15 cellular contexts compared by ENCODE assay signal in the genomic region with DNA sequence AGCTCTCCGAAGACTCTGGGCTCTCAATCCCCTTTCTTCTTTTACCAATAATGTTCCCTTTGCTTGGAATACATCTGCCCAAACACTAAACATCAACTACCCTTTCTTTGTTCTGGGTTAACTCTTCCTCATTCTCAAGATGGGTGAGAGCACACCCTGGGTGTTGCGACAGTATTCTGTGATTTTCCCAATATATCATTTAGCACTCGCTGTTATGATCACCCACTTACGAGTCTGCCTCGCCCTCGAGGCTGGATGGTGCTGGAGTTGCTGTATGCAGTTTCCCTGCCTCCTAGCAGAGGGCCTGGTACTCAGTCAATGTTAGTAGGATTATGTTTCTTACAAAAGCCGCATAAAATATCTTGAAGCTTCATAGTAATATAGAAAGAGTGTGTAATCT.
DNase-seq lines count a peak whose midpoint lies in the region; ATAC-seq, FAIRE-seq and TF ChIP-seq lines count a peak whose summit lies in the region.
"Had no signal": no experiment of that assay in that cellular context is flagged by ENCODE, and none has a peak within 500 bp of the region (broad histone marks: within the 10 kb centered on the region; RNA-seq: fewer than 3 reads in every experiment).

No MANE protein-coding gene starts in this region.

- H4K20me1 ChIP-seq in GM23338 (replicated peaks; ENCODE audit: insufficient read depth), result no peaks in the 10 kb centered on the region

- H3K27me3 Mint-ChIP-seq in GM23338 (ENCODE audit: insufficient read depth, low read depth, poor library complexity), result peaks cover 9% of the 10 kb centered on the region

- H3K79me2 ChIP-seq in GM23338 (replicated peaks; ENCODE audit: insufficient read depth), result no peaks in the 10 kb centered on the region

- no peak for ATAC-seq in GM23338
- peak; percentile 60 for ATAC-seq in mucosa of descending colon
- ATAC-seq in GM19395 (IDR thresholded peaks at IDR 0.05; ENCODE audit: unreplicated experiment), result no peak
- ATAC-seq: stimulated activated naive CD8-positive, alpha-beta T cell treated with anti-CD3 and anti-CD28 coated beads, Interleukin-15, Interleukin-2, amounts not matched to agents 100 U/mL and 50 U/mL, for 24 hours had no signal

- H3K36me3 ChIP-seq in GM23338 (ENCODE audit: insufficient read depth), result no peaks in the 10 kb centered on the region
- no peaks in the 10 kb centered on the region for H3K36me3 ChIP-seq in bronchial epithelial cell (ENCODE audit: control insufficient read depth, insufficient read depth, low read length)
- no peaks in the 10 kb centered on the region for H3K36me3 ChIP-seq in mucosa of descending colon (ENCODE audit: low read depth)
- no peaks in the 10 kb centered on the region for H3K36me3 ChIP-seq in ascending aorta

- no peak for FAIRE-seq in bronchial epithelial cell (lab: Jason Lieb, UNC)
- FAIRE-seq: GM12891 had no signal

- no peak overlapping the region for H3K4me3 Mint-ChIP-seq in GM23338
- H3K4me3 Mint-ChIP-seq: central memory CD8-positive, alpha-beta T cell had no signal

- no peak overlapping the region for H3K4me2 ChIP-seq in GM23338

- no peak overlapping the region for H3K27ac Mint-ChIP-seq in GM23338

- no peak overlapping the region for H3K27ac ChIP-seq in GM23338 (ENCODE audit: low read depth)
- no peak overlapping the region for H3K27ac ChIP-seq in ascending aorta

- no peak for TF ChIP-seq CTCF in GM23338 (conservative IDR thresholded peaks at IDR 0.05; ENCODE audit: low read depth in 2 of 2)
- TF ChIP-seq CTCF in bronchial epithelial cell (IDR thresholded peaks at IDR 0.05; ENCODE audit: insufficient read depth, low read length, severe bottlenecking), result no peak
- no peak for TF ChIP-seq CTCF in mucosa of descending colon (IDR thresholded peaks at IDR 0.05)
- TF ChIP-seq CTCF in ascending aorta (IDR thresholded peaks at IDR 0.05), result no peak

- H3K9me3 Mint-ChIP-seq in GM23338, result no peaks in the 10 kb centered on the region; the same call in 2 of the 3 replicates
- H3K9me3 Mint-ChIP-seq: central memory CD8-positive, alpha-beta T cell had no signal

- H3K9me2 ChIP-seq in GM23338 (ENCODE audit: insufficient read depth), result no peaks in the 10 kb centered on the region

- no peak overlapping the region for H3K4me3 ChIP-seq in GM23338
- H3K4me3 ChIP-seq in bronchial epithelial cell (ENCODE audit: low read depth, low read length), result no peak overlapping the region
- no peak overlapping the region for H3K4me3 ChIP-seq in mucosa of descending colon
- H3K4me3 ChIP-seq in ascending aorta, result no peak overlapping the region

- H3K27me3 ChIP-seq in GM23338 (ENCODE audit: insufficient read depth), result no peaks in the 10 kb centered on the region
- no peaks in the 10 kb centered on the region for H3K27me3 ChIP-seq in bronchial epithelial cell (ENCODE audit: control insufficient read depth, insufficient read depth, low read length)
- H3K27me3 ChIP-seq in ascending aorta, result no peaks in the 10 kb centered on the region

- no peaks in the 10 kb centered on the region for H3F3A ChIP-seq in GM23338 (replicated peaks; ENCODE audit: low read depth)

- TF ChIP-seq POLR2A in erythroblast (IDR thresholded peaks at IDR 0.05; ENCODE audit: low read length), result no peak

- H3K36me3 Mint-ChIP-seq in GM23338 (ENCODE audit: low read depth), result no peaks in the 10 kb centered on the region

- peaks cover 17% of the 10 kb centered on the region for H3K4me1 Mint-ChIP-seq in GM23338

- H3K9me3 ChIP-seq in mucosa of descending colon (no peaks in the 10 kb centered on the region), ascending aorta (no peaks in the 10 kb centered on the region)

- peak overlapping the region; percentile 56; the same call in 1 of the 2 replicates for H2AFZ ChIP-seq in GM23338

- intact Hi-C loops in mucosa of descending colon (cut with DNase I, micrococcal nuclease) (no loop called here), ascending aorta (cut with DNase I) (no loop called here)

- no peaks in the 10 kb centered on the region for H3K4me1 ChIP-seq in GM23338 (ENCODE audit: insufficient read depth)
- peaks cover 22% of the 10 kb centered on the region for H3K4me1 ChIP-seq in mucosa of descending colon (ENCODE audit: low read depth)
- no peaks in the 10 kb centered on the region for H3K4me1 ChIP-seq in ascending aorta

- no peak for DNase-seq in GM23338 (ENCODE audit: low spot score)
- DNase-seq in NCI-H2227 (lab: John Stamatoyannopoulos, UW; ENCODE audit: unreplicated experiment), result peak; percentile 38
- DNase-seq in bronchial epithelial cell (ENCODE audit: low read depth), result peak; percentile 22
- DNase-seq in mucosa of descending colon, result peak in 1 of 3 donors; percentile 24
- no peak for DNase-seq in erythroblast (lab: John Stamatoyannopoulos, UW)
- DNase-seq in ascending aorta (ENCODE audit: low spot score in 2 of 2), result no peak
- no peak for DNase-seq in NCI-H1436 (lab: John Stamatoyannopoulos, UW)
- DNase-seq: activated CD8-positive, alpha-beta memory T cell treated with anti-CD3 and anti-CD28 coated beads for 24 hours; activated naive CD4-positive, alpha-beta T cell treated with Interleukin-2 at 50 U/mL for 16 hours; AML-193; GOT3; stimulated activated naive CD8-positive, alpha-beta T cell treated with anti-CD3 and anti-CD28 coated beads, Interleukin-15, Interleukin-2, amounts not matched to agents 100 U/mL and 50 U/mL, for 24 hours had no signal

TF ChIP-seq in GM23338, 12 proteins besides CTCF, POLR2A, EP300 and RAD21 (continues in another document):
- no peak for TF ChIP-seq EZH2phosphoT487 (IDR thresholded peaks at IDR 0.05; ENCODE audit: unreplicated experiment)
- TF ChIP-seq ZNF114 (CRISPR knock-in tag; IDR thresholded peaks at IDR 0.05), result no peak
- TF ChIP-seq CREB1 (CRISPR knock-in tag; IDR thresholded peaks at IDR 0.05; ENCODE audit: low read depth), result no peak
- TF ChIP-seq EZH2 (IDR thresholded peaks at IDR 0.05; ENCODE audit: low read depth, unreplicated experiment), result no peak
- TF ChIP-seq STAT1 (IDR thresholded peaks at IDR 0.05; ENCODE audit: unreplicated experiment), result no peak
- no peak for TF ChIP-seq ZNF331 (CRISPR knock-in tag; IDR thresholded peaks at IDR 0.05; ENCODE audit: low read depth)
- no peak for TF ChIP-seq JUNB (IDR thresholded peaks at IDR 0.05; ENCODE audit: unreplicated experiment)
- TF ChIP-seq, protein P1, sequence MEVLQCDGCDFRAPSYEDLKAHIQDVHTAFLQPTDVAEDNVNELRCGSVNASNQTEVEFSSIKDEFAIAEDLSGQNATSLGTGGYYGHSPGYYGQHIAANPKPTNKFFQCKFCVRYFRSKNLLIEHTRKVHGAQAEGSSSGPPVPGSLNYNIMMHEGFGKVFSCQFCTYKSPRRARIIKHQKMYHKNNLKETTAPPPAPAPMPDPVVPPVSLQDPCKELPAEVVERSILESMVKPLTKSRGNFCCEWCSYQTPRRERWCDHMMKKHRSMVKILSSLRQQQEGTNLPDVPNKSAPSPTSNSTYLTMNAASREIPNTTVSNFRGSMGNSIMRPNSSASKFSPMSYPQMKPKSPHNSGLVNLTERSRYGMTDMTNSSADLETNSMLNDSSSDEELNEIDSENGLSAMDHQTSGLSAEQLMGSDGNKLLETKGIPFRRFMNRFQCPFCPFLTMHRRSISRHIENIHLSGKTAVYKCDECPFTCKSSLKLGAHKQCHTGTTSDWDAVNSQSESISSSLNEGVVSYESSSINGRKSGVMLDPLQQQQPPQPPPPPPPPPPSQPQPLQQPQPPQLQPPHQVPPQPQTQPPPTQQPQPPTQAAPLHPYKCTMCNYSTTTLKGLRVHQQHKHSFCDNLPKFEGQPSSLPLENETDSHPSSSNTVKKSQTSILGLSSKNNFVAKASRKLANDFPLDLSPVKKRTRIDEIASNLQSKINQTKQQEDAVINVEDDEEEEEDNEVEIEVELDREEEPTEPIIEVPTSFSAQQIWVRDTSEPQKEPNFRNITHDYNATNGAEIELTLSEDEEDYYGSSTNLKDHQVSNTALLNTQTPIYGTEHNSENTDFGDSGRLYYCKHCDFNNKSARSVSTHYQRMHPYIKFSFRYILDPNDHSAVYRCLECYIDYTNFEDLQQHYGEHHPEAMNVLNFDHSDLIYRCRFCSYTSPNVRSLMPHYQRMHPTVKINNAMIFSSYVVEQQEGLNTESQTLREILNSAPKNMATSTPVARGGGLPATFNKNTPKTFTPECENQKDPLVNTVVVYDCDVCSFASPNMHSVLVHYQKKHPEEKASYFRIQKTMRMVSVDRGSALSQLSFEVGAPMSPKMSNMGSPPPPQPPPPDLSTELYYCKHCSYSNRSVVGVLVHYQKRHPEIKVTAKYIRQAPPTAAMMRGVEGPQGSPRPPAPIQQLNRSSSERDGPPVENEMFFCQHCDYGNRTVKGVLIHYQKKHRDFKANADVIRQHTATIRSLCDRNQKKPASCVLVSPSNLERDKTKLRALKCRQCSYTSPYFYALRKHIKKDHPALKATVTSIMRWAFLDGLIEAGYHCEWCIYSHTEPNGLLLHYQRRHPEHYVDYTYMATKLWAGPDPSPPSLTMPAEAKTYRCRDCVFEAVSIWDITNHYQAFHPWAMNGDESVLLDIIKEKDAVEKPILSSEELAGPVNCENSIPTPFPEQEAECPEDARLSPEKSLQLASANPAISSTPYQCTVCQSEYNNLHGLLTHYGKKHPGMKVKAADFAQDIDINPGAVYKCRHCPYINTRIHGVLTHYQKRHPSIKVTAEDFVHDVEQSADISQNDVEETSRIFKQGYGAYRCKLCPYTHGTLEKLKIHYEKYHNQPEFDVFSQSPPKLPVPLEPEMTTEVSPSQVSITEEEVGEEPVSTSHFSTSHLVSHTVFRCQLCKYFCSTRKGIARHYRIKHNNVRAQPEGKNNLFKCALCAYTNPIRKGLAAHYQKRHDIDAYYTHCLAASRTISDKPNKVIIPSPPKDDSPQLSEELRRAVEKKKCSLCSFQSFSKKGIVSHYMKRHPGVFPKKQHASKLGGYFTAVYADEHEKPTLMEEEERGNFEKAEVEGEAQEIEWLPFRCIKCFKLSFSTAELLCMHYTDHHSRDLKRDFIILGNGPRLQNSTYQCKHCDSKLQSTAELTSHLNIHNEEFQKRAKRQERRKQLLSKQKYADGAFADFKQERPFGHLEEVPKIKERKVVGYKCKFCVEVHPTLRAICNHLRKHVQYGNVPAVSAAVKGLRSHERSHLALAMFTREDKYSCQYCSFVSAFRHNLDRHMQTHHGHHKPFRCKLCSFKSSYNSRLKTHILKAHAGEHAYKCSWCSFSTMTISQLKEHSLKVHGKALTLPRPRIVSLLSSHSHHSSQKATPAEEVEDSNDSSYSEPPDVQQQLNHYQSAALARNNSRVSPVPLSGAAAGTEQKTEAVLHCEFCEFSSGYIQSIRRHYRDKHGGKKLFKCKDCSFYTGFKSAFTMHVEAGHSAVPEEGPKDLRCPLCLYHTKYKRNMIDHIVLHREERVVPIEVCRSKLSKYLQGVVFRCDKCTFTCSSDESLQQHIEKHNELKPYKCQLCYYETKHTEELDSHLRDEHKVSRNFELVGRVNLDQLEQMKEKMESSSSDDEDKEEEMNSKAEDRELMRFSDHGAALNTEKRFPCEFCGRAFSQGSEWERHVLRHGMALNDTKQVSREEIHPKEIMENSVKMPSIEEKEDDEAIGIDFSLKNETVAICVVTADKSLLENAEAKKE (CRISPR knock-in tag; IDR thresholded peaks at IDR 0.05), result no peak
- no peak for TF ChIP-seq POLR2AphosphoS5 (IDR thresholded peaks at IDR 0.05; ENCODE audit: low read depth)

Comparison
In these comparisons a context has a peak if more than half of its experiments do, and no peak if none do; other contexts are left out.
1. DNase-seq: peak in NCI-H2227 (single experiment) and bronchial epithelial cell (single experiment); none in GM23338 (single experiment), erythroblast (0 of 2), ascending aorta (0 of 2) and NCI-H1436 (single experiment).